Comparison of ENCODE assay signal across 8 cellular contexts in genomic region chr1:146448212-146448868, GRCh38.
DNase-seq lines count a peak whose midpoint lies in the region; FAIRE-seq and TF ChIP-seq lines count a peak whose summit lies in the region.
"Not testable (repeated sequence)": the region's sequence is repeated elsewhere in the genome, so short reads cannot be mapped to it uniquely, and the experiment has no call there.

No MANE protein-coding gene starts in this region.

- not testable (repeated sequence) for H3K36me3 Mint-ChIP-seq in activated CD4-positive, alpha-beta T cell treated with anti-CD3 and anti-CD28 coated beads, Interleukin-2, amount 10 ng/mL, durations not matched to agents 24 days and 14 days (ENCODE audit: low read depth); activated T-helper 2 cell treated with anti-CD3 and anti-CD28 coated beads, Interferon-gamma antibody, Interleukin-2, Interleukin-4, amounts not matched to agents 10 μg/mL and 5 μg/mL and 100 μg/mL, durations not matched to agents 14 hours and 24 hours and 36 hours (ENCODE audit: low read depth)

- H3K9me3 ChIP-seq in AG04450 (ENCODE audit: control insufficient read depth, insufficient read depth, low read length); colonic mucosa; kidney (ENCODE audit: control insufficient read depth in 1 of 2, low read length in 2 of 2); prostate gland: not testable (repeated sequence)

- WGBS in prostate gland, result 12% methylated on average over 4 of the region's 4 CpGs

- not testable (repeated sequence) for H3K4me3 ChIP-seq in AG04450 (ENCODE audit: low read depth, low read length); colonic mucosa; kidney (ENCODE audit: low read length in 2 of 2); prostate gland

- not testable (repeated sequence) for H3K4me1 Mint-ChIP-seq in activated CD4-positive, alpha-beta T cell treated with anti-CD3 and anti-CD28 coated beads, Interleukin-2, amount 10 ng/mL, durations not matched to agents 24 days and 14 days; activated T-helper 2 cell treated with anti-CD3 and anti-CD28 coated beads, Interferon-gamma antibody, Interleukin-2, Interleukin-4, amounts not matched to agents 10 μg/mL and 5 μg/mL and 100 μg/mL, durations not matched to agents 14 hours and 24 hours and 36 hours (ENCODE audit: low read depth)

- peak; percentile 41 for TF ChIP-seq RAD21 in Ishikawa (IDR thresholded peaks at IDR 0.05; ENCODE audit: low read depth)

- 0 out of 2 replicates have a peak, but pooled peaks have one; percentile 12 for TF ChIP-seq CTCF in AG04450 (IDR thresholded peaks at IDR 0.05; ENCODE audit: low read depth, low read length)
- TF ChIP-seq CTCF in colonic mucosa (IDR thresholded peaks at IDR 0.05), result peak; percentile 27
- peak; percentile 30 for TF ChIP-seq CTCF in kidney (IDR thresholded peaks at IDR 0.05; ENCODE audit: borderline replicate concordance, extremely low read depth, insufficient read depth)
- TF ChIP-seq CTCF in prostate gland (IDR thresholded peaks at IDR 0.05), result not testable (repeated sequence)

- not testable (repeated sequence) for H3K27ac ChIP-seq in AG04450 (ENCODE audit: low read depth, low read length); colonic mucosa; kidney (ENCODE audit: low read depth in 2 of 2, low read length in 2 of 2); prostate gland

- TF ChIP-seq EP300 in Ishikawa (IDR thresholded peaks at IDR 0.05; ENCODE audit: borderline replicate concordance), result not testable (repeated sequence)

- not testable (repeated sequence) for TF ChIP-seq POLR2A in prostate gland (IDR thresholded peaks at IDR 0.05)

- not testable (repeated sequence) for H3K36me3 ChIP-seq in colonic mucosa; kidney (ENCODE audit: control insufficient read depth in 1 of 2, insufficient read depth in 2 of 2, low read length in 2 of 2); prostate gland

- POLR2A ChIA-PET in AG04450 (lab: Yijun Ruan, JAX), result not testable (repeated sequence)

- H3K9me3 Mint-ChIP-seq in activated CD4-positive, alpha-beta T cell treated with anti-CD3 and anti-CD28 coated beads, Interleukin-2, amount 10 ng/mL, durations not matched to agents 24 days and 14 days; activated T-helper 2 cell treated with anti-CD3 and anti-CD28 coated beads, Interferon-gamma antibody, Interleukin-2, Interleukin-4, amounts not matched to agents 10 μg/mL and 5 μg/mL and 100 μg/mL, durations not matched to agents 14 hours and 24 hours and 36 hours: not testable (repeated sequence)

- not testable (repeated sequence) for H3K27me3 ChIP-seq in AG04450 (ENCODE audit: control insufficient read depth, insufficient read depth, low read length); colonic mucosa; prostate gland (replicated peaks; ENCODE audit: insufficient read depth)

- DNase-seq in AG04450 (ENCODE audit: low read depth, low spot score), result not testable (repeated sequence)
- peak; percentile 89 for DNase-seq in activated CD4-positive, alpha-beta T cell treated with anti-CD3 and anti-CD28 coated beads, Interleukin-2, amount 10 ng/mL, durations not matched to agents 24 days and 14 days
- DNase-seq in activated T-helper 2 cell treated with anti-CD3 and anti-CD28 coated beads, Interferon-gamma antibody, Interleukin-2, Interleukin-4, amounts not matched to agents 10 μg/mL and 5 μg/mL and 100 μg/mL, durations not matched to agents 14 hours and 24 hours and 36 hours (ENCODE audit: low spot score), result peak; percentile 43
- DNase-seq in colonic mucosa (peak; percentile 59), kidney (peak; percentile 53), prostate gland (ENCODE audit: low spot score) (peak; percentile 47)
- peak; percentile 48 for DNase-seq in stimulated activated CD8-positive, alpha-beta memory T cell treated with anti-CD3 and anti-CD28 coated beads, Interleukin-15, amount 100 ng/mL, for 1 hour (ENCODE audit: low read depth)

- H3K4me3 Mint-ChIP-seq in activated CD4-positive, alpha-beta T cell treated with anti-CD3 and anti-CD28 coated beads, Interleukin-2, amount 10 ng/mL, durations not matched to agents 24 days and 14 days; activated T-helper 2 cell treated with anti-CD3 and anti-CD28 coated beads, Interferon-gamma antibody, Interleukin-2, Interleukin-4, amounts not matched to agents 10 μg/mL and 5 μg/mL and 100 μg/mL, durations not matched to agents 14 hours and 24 hours and 36 hours (ENCODE audit: low read depth): not testable (repeated sequence)

- intact Hi-C loops in activated CD4-positive, alpha-beta T cell treated with anti-CD3 and anti-CD28 coated beads, Interleukin-2, amount 10 ng/mL, durations not matched to agents 24 days and 14 days (cut with micrococcal nuclease); activated T-helper 2 cell treated with anti-CD3 and anti-CD28 coated beads, Interferon-gamma antibody, Interleukin-2, Interleukin-4, amounts not matched to agents 10 μg/mL and 5 μg/mL and 100 μg/mL, durations not matched to agents 14 hours and 24 hours and 36 hours (cut with micrococcal nuclease); colonic mucosa (cut with DNase I); kidney (cut with DNase I); prostate gland (cut with DNase I): not testable (repeated sequence)

- not testable (repeated sequence) for FAIRE-seq in kidney (lab: Jason Lieb, UNC)

- H3K27me3 Mint-ChIP-seq in activated CD4-positive, alpha-beta T cell treated with anti-CD3 and anti-CD28 coated beads, Interleukin-2, amount 10 ng/mL, durations not matched to agents 24 days and 14 days; activated T-helper 2 cell treated with anti-CD3 and anti-CD28 coated beads, Interferon-gamma antibody, Interleukin-2, Interleukin-4, amounts not matched to agents 10 μg/mL and 5 μg/mL and 100 μg/mL, durations not matched to agents 14 hours and 24 hours and 36 hours (ENCODE audit: low read depth): not testable (repeated sequence)

- not testable (repeated sequence) for H3K9ac ChIP-seq in colonic mucosa (ENCODE audit: low read depth in 2 of 2, low read length in 2 of 2); kidney (ENCODE audit: low read length in 2 of 2)

- H3K4me1 ChIP-seq in colonic mucosa; kidney (ENCODE audit: control insufficient read depth in 1 of 2, insufficient read depth in 1 of 2, low read depth in 1 of 2, low read length in 2 of 2); prostate gland (replicated peaks): not testable (repeated sequence)

- CTCF ChIA-PET in AG04450 (lab: Charles Lee), result not testable (repeated sequence)

- not testable (repeated sequence) for H3K27ac Mint-ChIP-seq in activated CD4-positive, alpha-beta T cell treated with anti-CD3 and anti-CD28 coated beads, Interleukin-2, amount 10 ng/mL, durations not matched to agents 24 days and 14 days; activated T-helper 2 cell treated with anti-CD3 and anti-CD28 coated beads, Interferon-gamma antibody, Interleukin-2, Interleukin-4, amounts not matched to agents 10 μg/mL and 5 μg/mL and 100 μg/mL, durations not matched to agents 14 hours and 24 hours and 36 hours
